1 cellular context compared by ENCODE assay signal in genomic region chr3:45329779-45330305, GRCh38.
TF ChIP-seq lines count a peak whose summit lies in the region.

No MANE protein-coding gene starts in this region.

TF ChIP-seq in H1, 55 proteins besides CTCF, POLR2A, EP300 and RAD21:
- TF ChIP-seq, protein P1, sequence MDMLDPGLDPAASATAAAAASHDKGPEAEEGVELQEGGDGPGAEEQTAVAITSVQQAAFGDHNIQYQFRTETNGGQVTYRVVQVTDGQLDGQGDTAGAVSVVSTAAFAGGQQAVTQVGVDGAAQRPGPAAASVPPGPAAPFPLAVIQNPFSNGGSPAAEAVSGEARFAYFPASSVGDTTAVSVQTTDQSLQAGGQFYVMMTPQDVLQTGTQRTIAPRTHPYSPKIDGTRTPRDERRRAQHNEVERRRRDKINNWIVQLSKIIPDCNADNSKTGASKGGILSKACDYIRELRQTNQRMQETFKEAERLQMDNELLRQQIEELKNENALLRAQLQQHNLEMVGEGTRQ (IDR thresholded peaks at IDR 0.05; ENCODE audit: low read length): no peak
- no peak for TF ChIP-seq CBX8 (IDR thresholded peaks at IDR 0.05; ENCODE audit: borderline replicate concordance, low read depth, low read length)
- TF ChIP-seq SAP30 (IDR thresholded peaks at IDR 0.05; ENCODE audit: insufficient read depth, insufficient replicate concordance, low read length): no peak
- no peak for TF ChIP-seq RXRA (IDR thresholded peaks at IDR 0.05; ENCODE audit: insufficient read depth, low read depth, low read length)
- no peak for TF ChIP-seq KDM5A (IDR thresholded peaks at IDR 0.05; ENCODE audit: low read length)
- TF ChIP-seq RFX5 (IDR thresholded peaks at IDR 0.05; ENCODE audit: borderline replicate concordance, low read depth, low read length): no peak
- TF ChIP-seq TAF7 (optimal IDR thresholded peaks at IDR 0.05; ENCODE audit: borderline replicate concordance, low read depth, low read length): no peak
- no peak for TF ChIP-seq NANOG (IDR thresholded peaks at IDR 0.05; ENCODE audit: insufficient read depth, low read depth, low read length, poor library complexity, severe bottlenecking)
- no peak for TF ChIP-seq EZH2 (IDR thresholded peaks at IDR 0.05; ENCODE audit: low read depth, low read length, severe bottlenecking)
- TF ChIP-seq SP4 (IDR thresholded peaks at IDR 0.05; ENCODE audit: low read length): no peak
- no peak for TF ChIP-seq KDM1A (IDR thresholded peaks at IDR 0.05; ENCODE audit: borderline replicate concordance, low read length)
- no peak for TF ChIP-seq NRF1 (IDR thresholded peaks at IDR 0.05; ENCODE audit: low read depth, low read length)
- no peak for TF ChIP-seq ATF3 (IDR thresholded peaks at IDR 0.05; ENCODE audit: insufficient read depth, low read depth, low read length)
- no peak for TF ChIP-seq RBBP5 (IDR thresholded peaks at IDR 0.05; ENCODE audit: borderline replicate concordance, low read depth, low read length)
- no peak for TF ChIP-seq SIX5 (IDR thresholded peaks at IDR 0.05; ENCODE audit: low read depth, low read length)
- TF ChIP-seq CEBPB (IDR thresholded peaks at IDR 0.05; ENCODE audit: low read depth, low read length): no peak
- TF ChIP-seq SP2 (IDR thresholded peaks at IDR 0.05; ENCODE audit: low read length): no peak
- TF ChIP-seq CREB1 (IDR thresholded peaks at IDR 0.05): no peak
- no peak for TF ChIP-seq SP1 (IDR thresholded peaks at IDR 0.05; ENCODE audit: low read depth, low read length)
- TF ChIP-seq BRCA1 (IDR thresholded peaks at IDR 0.05; ENCODE audit: low read depth, low read length): no peak
